8 cellular contexts compared by ENCODE assay signal in genomic region chr16:24670623-24671454, GRCh38. TPM values are rescaled to one million over a fixed set of nuclear protein-coding genes. Genes with fewer than 3 reads are reported as not detected.
DNase-seq lines count a peak whose midpoint lies in the region; ATAC-seq and TF ChIP-seq lines count a peak whose summit lies in the region.

No MANE protein-coding gene starts in this region.

- DNase-seq in Caki2 (ENCODE audit: low read depth) (peak; percentile 99), M059J (ENCODE audit: low read depth) (peak; percentile 98), amygdala (lab: John Stamatoyannopoulos, UW) (peak in 55 of 56 donors; percentile 21 to 94 (median 75)), right atrium auricular region (ENCODE audit: low spot score) (peak; percentile 88), retina (peak; percentile 93), NOMO-1 (lab: John Stamatoyannopoulos, UW; ENCODE audit: unreplicated experiment in 2 of 2) (no peak)

- no peaks in the 10 kb centered on the region for H3K36me3 ChIP-seq in right atrium auricular region

- peaks cover 0 to 19% of the 10 kb centered on the region in 2 donors for H3K4me1 ChIP-seq in right atrium auricular region

- TF ChIP-seq CTCF in right atrium auricular region (IDR thresholded peaks at IDR 0.05) = no peak

- no peaks in the 10 kb centered on the region for H3K9me3 ChIP-seq in right atrium auricular region

- ATAC-seq in GM19035 (IDR thresholded peaks at IDR 0.05; ENCODE audit: unreplicated experiment) = no peak
- ATAC-seq in GM18909 (IDR thresholded peaks at IDR 0.05; ENCODE audit: poor library complexity, unreplicated experiment) = no peak

- H3K27me3 ChIP-seq in right atrium auricular region = no peaks in the 10 kb centered on the region

- in situ Hi-C loops in Caki2 (cut with HindIII; ENCODE audit: low pct_unique_long_range_greater_than_20kb, low sequenced_read_pairs) = no loop called here

- peak overlapping the region; percentile 60 to 77 for H3K27ac ChIP-seq in right atrium auricular region

- peak overlapping the region in 1 of 2 donors; percentile 4 for H3K4me3 ChIP-seq in right atrium auricular region

RNA-seq across cellular contexts. Expression of gene TNRC6A, which starts 58.6 kb away (rescaled TPM):
- total RNA-seq in Caki2 (2014; rRNA removed; shearing (Covaris generic); ENCODE audit: low replicate concordance) = 6.2 and 12.2 TPM in 2 replicates
- 13.4 and 21.5 TPM in 2 replicates for total RNA-seq in M059J (2014; rRNA removed; shearing (Covaris generic))
- total RNA-seq in right atrium auricular region = 10 to 100 TPM; 23.5 to 24.4 TPM

Comparison
In these comparisons a context has a peak if more than half of its experiments do, and no peak if none do; other contexts are left out.
1. DNase-seq: peak in Caki2 (single experiment), M059J (single experiment), amygdala (55 of 56), right atrium auricular region (single experiment) and retina (single experiment); none in NOMO-1 (0 of 2).